Comparison of ENCODE assay signal across 1 cellular context in genomic region chr1:16904560-16905111, GRCh38.
TF ChIP-seq lines count a peak whose summit lies in the region.

No MANE protein-coding gene starts in this region.

TF ChIP-seq in K562, 482 proteins besides CTCF, POLR2A, EP300 and RAD21 (continued from another document and continues in another):
- TF ChIP-seq ZNF431 (CRISPR knock-in tag; IDR thresholded peaks at IDR 0.05) (no peak), ZBTB33 (CRISPR knock-in tag; IDR thresholded peaks at IDR 0.05) (no peak), PHF20 (IDR thresholded peaks at IDR 0.05; ENCODE audit: partially characterized antibody) (no peak), DACH1 (IDR thresholded peaks at IDR 0.05; ENCODE audit: partially characterized antibody) (no peak), MCM3 (IDR thresholded peaks at IDR 0.05) (no peak), CCNT2 (IDR thresholded peaks at IDR 0.05; ENCODE audit: borderline replicate concordance, extremely low read depth, insufficient read length, low read depth, low read length) (no peak), SMARCE1 (IDR thresholded peaks at IDR 0.05) (no peak), ZNF785 (CRISPR knock-in tag; IDR thresholded peaks at IDR 0.05) (no peak), EZH2 (IDR thresholded peaks at IDR 0.05; ENCODE audit: borderline replicate concordance, low read depth, low read length) (no peak), ZNF778 (CRISPR knock-in tag; IDR thresholded peaks at IDR 0.05) (0 out of 2 replicates have a peak, but pooled peaks have one; percentile 16), BCLAF1 (IDR thresholded peaks at IDR 0.05; ENCODE audit: borderline replicate concordance in 1 of 2, control insufficient read depth in 1 of 2, low read depth in 2 of 2, low read length in 1 of 2) (no peak), EWSR1 (IDR thresholded peaks at IDR 0.05; ENCODE audit: borderline replicate concordance, low read depth, partially characterized antibody) (no peak), ZNF354B (CRISPR knock-in tag; IDR thresholded peaks at IDR 0.05) (no peak), TFAP4 (CRISPR knock-in tag; IDR thresholded peaks at IDR 0.05; ENCODE audit: borderline replicate concordance) (peak; percentile 58; the same call in 1 of the 2 replicates), KAT7 (CRISPR knock-in tag; IDR thresholded peaks at IDR 0.05; ENCODE audit: borderline replicate concordance) (no peak), EHMT2 (IDR thresholded peaks at IDR 0.05) (no peak), ZNF79 (CRISPR knock-in tag; IDR thresholded peaks at IDR 0.05; ENCODE audit: low read depth) (0 out of 2 replicates have a peak, but pooled peaks have one; percentile 44), NCOA1 (IDR thresholded peaks at IDR 0.05; ENCODE audit: low read depth) (no peak), GTF2F1 (IDR thresholded peaks at IDR 0.05; ENCODE audit: low read depth, low read length) (no peak), TBL1XR1 (IDR thresholded peaks at IDR 0.05; ENCODE audit: low read length in 2 of 2) (peak in 1 of 2 experiments; percentile 25; a peak in 1 of 4 replicates), ZNF23 (CRISPR knock-in tag; IDR thresholded peaks at IDR 0.05) (0 out of 2 replicates have a peak, but pooled peaks have one; percentile 18), ZNF274 (IDR thresholded peaks at IDR 0.05; ENCODE audit: borderline replicate concordance, low read depth, low read length) (no peak), PATZ1 (CRISPR knock-in tag; IDR thresholded peaks at IDR 0.05; ENCODE audit: borderline replicate concordance) (no peak), TRIM28 (IDR thresholded peaks at IDR 0.05) (no peak), ZEB2 (IDR thresholded peaks at IDR 0.05) (no peak), NR2C2 (CRISPR knock-in tag; IDR thresholded peaks at IDR 0.05) (no peak), NR2C2 (tag; IDR thresholded peaks at IDR 0.05) (no peak), HDGF (IDR thresholded peaks at IDR 0.05) (peak; percentile 93), E2F1 (CRISPR knock-in tag; IDR thresholded peaks at IDR 0.05) (no peak), PHB2 (IDR thresholded peaks at IDR 0.05; ENCODE audit: low read depth) (no peak), RBM34 (IDR thresholded peaks at IDR 0.05; ENCODE audit: borderline replicate concordance, insufficient read depth, low read length) (no peak), TAF7 (tag; IDR thresholded peaks at IDR 0.05) (no peak), ZSCAN32 (CRISPR knock-in tag; IDR thresholded peaks at IDR 0.05) (0 out of 2 replicates have a peak, but pooled peaks have one; percentile 35), POLR3A (IDR thresholded peaks at IDR 0.05; ENCODE audit: borderline replicate concordance, extremely low read depth, insufficient read depth, insufficient read length) (no peak), ZBTB2 (IDR thresholded peaks at IDR 0.05) (no peak), FOXA1 (IDR thresholded peaks at IDR 0.05; ENCODE audit: borderline replicate concordance) (no peak), SOX6 (IDR thresholded peaks at IDR 0.05) (no peak), WHSC1 (IDR thresholded peaks at IDR 0.05; ENCODE audit: low read length) (no peak), FOS (IDR thresholded peaks at IDR 0.05; ENCODE audit: extremely low read depth, insufficient read length) (no peak), MBD2 (IDR thresholded peaks at IDR 0.05; ENCODE audit: borderline replicate concordance, low read depth) (no peak)
- TF ChIP-seq, protein P1, sequence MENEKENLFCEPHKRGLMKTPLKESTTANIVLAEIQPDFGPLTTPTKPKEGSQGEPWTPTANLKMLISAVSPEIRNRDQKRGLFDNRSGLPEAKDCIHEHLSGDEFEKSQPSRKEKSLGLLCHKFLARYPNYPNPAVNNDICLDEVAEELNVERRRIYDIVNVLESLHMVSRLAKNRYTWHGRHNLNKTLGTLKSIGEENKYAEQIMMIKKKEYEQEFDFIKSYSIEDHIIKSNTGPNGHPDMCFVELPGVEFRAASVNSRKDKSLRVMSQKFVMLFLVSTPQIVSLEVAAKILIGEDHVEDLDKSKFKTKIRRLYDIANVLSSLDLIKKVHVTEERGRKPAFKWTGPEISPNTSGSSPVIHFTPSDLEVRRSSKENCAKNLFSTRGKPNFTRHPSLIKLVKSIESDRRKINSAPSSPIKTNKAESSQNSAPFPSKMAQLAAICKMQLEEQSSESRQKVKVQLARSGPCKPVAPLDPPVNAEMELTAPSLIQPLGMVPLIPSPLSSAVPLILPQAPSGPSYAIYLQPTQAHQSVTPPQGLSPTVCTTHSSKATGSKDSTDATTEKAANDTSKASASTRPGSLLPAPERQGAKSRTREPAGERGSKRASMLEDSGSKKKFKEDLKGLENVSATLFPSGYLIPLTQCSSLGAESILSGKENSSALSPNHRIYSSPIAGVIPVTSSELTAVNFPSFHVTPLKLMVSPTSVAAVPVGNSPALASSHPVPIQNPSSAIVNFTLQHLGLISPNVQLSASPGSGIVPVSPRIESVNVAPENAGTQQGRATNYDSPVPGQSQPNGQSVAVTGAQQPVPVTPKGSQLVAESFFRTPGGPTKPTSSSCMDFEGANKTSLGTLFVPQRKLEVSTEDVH (IDR thresholded peaks at IDR 0.05; ENCODE audit: low read depth, partially characterized antibody), result no peak
- TF ChIP-seq, protein P2, sequence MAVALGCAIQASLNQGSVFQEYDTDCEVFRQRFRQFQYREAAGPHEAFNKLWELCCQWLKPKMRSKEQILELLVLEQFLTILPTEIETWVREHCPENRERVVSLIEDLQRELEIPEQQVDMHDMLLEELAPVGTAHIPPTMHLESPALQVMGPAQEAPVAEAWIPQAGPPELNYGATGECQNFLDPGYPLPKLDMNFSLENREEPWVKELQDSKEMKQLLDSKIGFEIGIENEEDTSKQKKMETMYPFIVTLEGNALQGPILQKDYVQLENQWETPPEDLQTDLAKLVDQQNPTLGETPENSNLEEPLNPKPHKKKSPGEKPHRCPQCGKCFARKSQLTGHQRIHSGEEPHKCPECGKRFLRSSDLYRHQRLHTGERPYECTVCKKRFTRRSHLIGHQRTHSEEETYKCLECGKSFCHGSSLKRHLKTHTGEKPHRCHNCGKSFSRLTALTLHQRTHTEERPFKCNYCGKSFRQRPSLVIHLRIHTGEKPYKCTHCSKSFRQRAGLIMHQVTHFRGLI (CRISPR knock-in tag; IDR thresholded peaks at IDR 0.05), result peak; percentile 62; the same call in 1 of the 2 replicates
- TF ChIP-seq, protein P3, sequence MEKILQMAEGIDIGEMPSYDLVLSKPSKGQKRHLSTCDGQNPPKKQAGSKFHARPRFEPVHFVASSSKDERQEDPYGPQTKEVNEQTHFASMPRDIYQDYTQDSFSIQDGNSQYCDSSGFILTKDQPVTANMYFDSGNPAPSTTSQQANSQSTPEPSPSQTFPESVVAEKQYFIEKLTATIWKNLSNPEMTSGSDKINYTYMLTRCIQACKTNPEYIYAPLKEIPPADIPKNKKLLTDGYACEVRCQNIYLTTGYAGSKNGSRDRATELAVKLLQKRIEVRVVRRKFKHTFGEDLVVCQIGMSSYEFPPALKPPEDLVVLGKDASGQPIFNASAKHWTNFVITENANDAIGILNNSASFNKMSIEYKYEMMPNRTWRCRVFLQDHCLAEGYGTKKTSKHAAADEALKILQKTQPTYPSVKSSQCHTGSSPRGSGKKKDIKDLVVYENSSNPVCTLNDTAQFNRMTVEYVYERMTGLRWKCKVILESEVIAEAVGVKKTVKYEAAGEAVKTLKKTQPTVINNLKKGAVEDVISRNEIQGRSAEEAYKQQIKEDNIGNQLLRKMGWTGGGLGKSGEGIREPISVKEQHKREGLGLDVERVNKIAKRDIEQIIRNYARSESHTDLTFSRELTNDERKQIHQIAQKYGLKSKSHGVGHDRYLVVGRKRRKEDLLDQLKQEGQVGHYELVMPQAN (IDR thresholded peaks at IDR 0.05; ENCODE audit: borderline replicate concordance), result no peak
- TF ChIP-seq, protein P4, sequence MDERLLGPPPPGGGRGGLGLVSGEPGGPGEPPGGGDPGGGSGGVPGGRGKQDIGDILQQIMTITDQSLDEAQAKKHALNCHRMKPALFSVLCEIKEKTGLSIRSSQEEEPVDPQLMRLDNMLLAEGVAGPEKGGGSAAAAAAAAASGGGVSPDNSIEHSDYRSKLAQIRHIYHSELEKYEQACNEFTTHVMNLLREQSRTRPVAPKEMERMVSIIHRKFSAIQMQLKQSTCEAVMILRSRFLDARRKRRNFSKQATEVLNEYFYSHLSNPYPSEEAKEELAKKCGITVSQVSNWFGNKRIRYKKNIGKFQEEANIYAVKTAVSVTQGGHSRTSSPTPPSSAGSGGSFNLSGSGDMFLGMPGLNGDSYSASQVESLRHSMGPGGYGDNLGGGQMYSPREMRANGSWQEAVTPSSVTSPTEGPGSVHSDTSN (CRISPR knock-in tag; IDR thresholded peaks at IDR 0.05; ENCODE audit: low read depth), result no peak
- TF ChIP-seq, protein P4 (tag; conservative IDR thresholded peaks at IDR 0.05; ENCODE audit: low read depth), result no peak
